ENCODE assay signal across 8 cellular contexts in the genomic region with DNA sequence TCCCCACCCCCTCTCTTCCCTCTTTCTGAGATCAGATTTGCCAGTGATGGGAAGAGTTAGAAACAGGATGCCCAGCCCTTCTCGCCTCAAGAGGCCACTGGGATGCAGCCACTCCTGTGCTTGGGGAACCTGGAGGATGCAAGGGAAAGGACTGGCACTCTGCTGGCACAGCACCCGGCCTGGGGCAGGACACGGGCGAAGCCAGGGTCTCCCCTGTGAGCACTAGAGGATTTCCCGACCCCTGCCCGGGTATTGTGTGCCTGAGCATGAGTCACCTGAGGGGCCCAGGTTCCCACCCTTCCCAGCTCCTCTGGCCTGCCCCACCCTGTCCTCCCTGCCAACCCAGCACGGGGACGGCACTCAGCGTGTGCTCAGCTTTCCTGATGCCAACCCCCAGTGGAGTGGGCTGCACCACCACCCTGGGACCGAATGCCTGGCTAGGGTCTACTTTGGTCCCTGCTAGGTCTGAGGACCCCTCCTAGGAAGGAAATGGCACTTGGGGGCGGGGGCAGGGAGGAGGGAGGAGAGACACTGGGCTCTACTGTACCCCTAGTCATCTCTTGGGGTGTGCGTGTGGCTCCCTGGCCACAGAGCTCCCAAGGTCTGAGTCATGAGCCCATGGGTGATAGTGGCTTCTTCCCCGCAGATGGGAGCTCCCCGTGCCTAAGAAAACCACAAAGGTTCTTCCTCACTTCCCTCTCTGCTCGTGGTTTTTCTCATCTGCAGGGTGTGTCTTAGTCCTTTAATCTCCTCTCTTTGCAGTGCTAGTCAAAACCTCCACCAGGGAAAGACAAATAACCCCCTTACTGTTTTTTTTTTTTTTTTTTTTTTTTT. TPM values are rescaled to one million over a fixed set of nuclear protein-coding genes. Genes with fewer than 3 reads are reported as not detected.
DNase-seq lines count a peak whose midpoint lies in the region; ATAC-seq lines count a peak whose summit lies in the region.

No MANE protein-coding gene starts in this region.

- H3K36me3 ChIP-seq in HUES64 (ENCODE audit: insufficient read depth, low read length), result peaks cover 10% of the 10 kb centered on the region; the same call in 1 of the 2 replicates
- H3K36me3 ChIP-seq in mucosa of rectum (ENCODE audit: control insufficient read depth in 2 of 2, insufficient read depth in 2 of 2, low read length in 2 of 2), result peaks cover 10 to 16% of the 10 kb centered on the region in 2 donors

- no peaks in the 10 kb centered on the region for H3K9me3 ChIP-seq in HUES64 (ENCODE audit: insufficient read depth, low read depth, low read length)
- no peaks in the 10 kb centered on the region for H3K9me3 ChIP-seq in mucosa of rectum (ENCODE audit: control insufficient read depth in 2 of 2, low read length in 2 of 2)

- ATAC-seq in activated CD4-positive, CD25-positive, alpha-beta regulatory T cell treated with anti-CD3 and anti-CD28 coated beads, Interleukin-2, amount 50 U/mL, for 24 hours, result peak; percentile 86 to 91

- peak overlapping the region; percentile 22; the same call in 1 of the 2 replicates for H3K4me3 ChIP-seq in HUES64 (ENCODE audit: low read length)
- H3K4me3 ChIP-seq in mucosa of rectum (ENCODE audit: low read length in 2 of 2), result peak overlapping the region; percentile 20 to 34

- WGBS in HUES64, result 86% methylated on average over 15 of the region's 15 CpGs

- H3K27me3 ChIP-seq in HUES64 (ENCODE audit: insufficient read depth, low read length) (no peaks in the 10 kb centered on the region), mucosa of rectum (ENCODE audit: control insufficient read depth in 2 of 2, insufficient read depth in 2 of 2, low read length in 2 of 2) (no peaks in the 10 kb centered on the region)

- DNase-seq in DMS79 treated with DMSO at 0.1 percent for 48 hours (lab: John Stamatoyannopoulos, UW) (peak; percentile 30), DMS79 (lab: John Stamatoyannopoulos, UW) (no peak), caudate nucleus (lab: John Stamatoyannopoulos, UW) (no peak), NCI-H2196 (lab: John Stamatoyannopoulos, UW; ENCODE audit: unreplicated experiment) (no peak)
- DNase-seq in stimulated activated naive CD4-positive, alpha-beta T cell (lab: John Stamatoyannopoulos, UW), result peak; percentile 55 to 73 (median 63)

- peak overlapping the region; percentile 28; the same call in 1 of the 2 replicates for H3K9ac ChIP-seq in HUES64 (ENCODE audit: low read depth, low read length)
- H3K9ac ChIP-seq in mucosa of rectum (ENCODE audit: low read depth in 1 of 2, low read length in 2 of 2), result peak overlapping the region; percentile 51 to 52

- H3K27ac ChIP-seq in HUES64 (ENCODE audit: low read depth, low read length) (peak overlapping the region; percentile 44), caudate nucleus (ENCODE audit: low read depth, low read length) (peak overlapping the region; percentile 78), mucosa of rectum (ENCODE audit: low read depth in 2 of 2, low read length in 2 of 2) (peak overlapping the region; percentile 78 to 88)

- H3K4me1 ChIP-seq in HUES64 (ENCODE audit: insufficient read depth, low read length) (peaks cover 62% of the 10 kb centered on the region), mucosa of rectum (ENCODE audit: control insufficient read depth in 2 of 2, insufficient read depth in 2 of 2, low read length in 2 of 2) (peaks cover 76 to 86% of the 10 kb centered on the region in 2 donors)

RNA-seq across cellular contexts. Expression of gene LMNA, which starts 12.4 kb away (rescaled TPM):
- polyA plus RNA-seq in HUES64 (2013, experiment 1 of 2), result 30.5 TPM
- 31.3 TPM for polyA plus RNA-seq in HUES64 (2013, experiment 2 of 2)

RNA-seq across cellular contexts. Expression of gene SEMA4A, which starts 26.5 kb away (rescaled TPM):
- 5.7 TPM for polyA plus RNA-seq in HUES64 (2013, experiment 1 of 2)
- polyA plus RNA-seq in HUES64 (2013, experiment 2 of 2), result 4.9 TPM

RNA-seq across cellular contexts. Expression of gene MEX3A, which starts 44.7 kb away (rescaled TPM):
- polyA plus RNA-seq in HUES64 (2013, experiment 1 of 2), result 41.6 TPM
- 47.7 TPM for polyA plus RNA-seq in HUES64 (2013, experiment 2 of 2)

Comparison
In these comparisons a context has a peak if more than half of its experiments do, and no peak if none do; other contexts are left out.
1. DNase-seq: peak in DMS79 treated with DMSO at 0.1 percent for 48 hours (single experiment) and stimulated activated naive CD4-positive, alpha-beta T cell (6 of 6); none in DMS79 (single experiment), caudate nucleus (0 of 61) and NCI-H2196 (single experiment).
2. Peak in every context shown above with its lines, with median percentiles within 50 percentile points of each other: H3K27ac ChIP-seq.